ENCODE assay signal across 12 cellular contexts in genomic region chr13:35478384-35479222, GRCh38. TPM values are rescaled to one million over a fixed set of nuclear protein-coding genes. Genes with fewer than 3 reads are reported as not detected.
A peak's percentile ranks its signal among the peaks of the same experiment; 100 is the strongest.
DNase-seq lines count a peak whose midpoint lies in the region; ATAC-seq and TF ChIP-seq lines count a peak whose summit lies in the region.
"Had no signal": no experiment of that assay in that cellular context is flagged by ENCODE, and none has a peak within 500 bp of the region (broad histone marks: within the 10 kb centered on the region; RNA-seq: fewer than 3 reads in every experiment).

No MANE protein-coding gene starts in this region.

- H3K9me3 Mint-ChIP-seq in activated naive CD8-positive, alpha-beta T cell treated with anti-CD3 and anti-CD28 coated beads for 36 hours, result no peaks in the 10 kb centered on the region
- H3K9me3 Mint-ChIP-seq in activated naive CD8-positive, alpha-beta T cell treated with anti-CD3 and anti-CD28 coated beads, Interleukin-2, amount 50 U/mL, for 24 hours, result peaks cover 7% of the 10 kb centered on the region
- H3K9me3 Mint-ChIP-seq in activated naive CD8-positive, alpha-beta T cell treated with anti-CD3 and anti-CD28 coated beads, Interleukin-2, amount 10 ng/mL, durations not matched to agents 7 days and 5 days, result no peaks in the 10 kb centered on the region
- H3K9me3 Mint-ChIP-seq: activated T-helper 2 cell treated with anti-CD3 and anti-CD28 coated beads, Interferon-gamma antibody, Interleukin-2, Interleukin-4, amounts not matched to agents 10 μg/mL and 5 μg/mL and 100 μg/mL, durations not matched to agents 14 hours and 24 hours and 36 hours had no signal

- H3K4me3 Mint-ChIP-seq in activated naive CD8-positive, alpha-beta T cell treated with anti-CD3 and anti-CD28 coated beads for 36 hours, result peak overlapping the region; percentile 42
- no peak overlapping the region for H3K4me3 Mint-ChIP-seq in activated naive CD8-positive, alpha-beta T cell treated with anti-CD3 and anti-CD28 coated beads, Interleukin-2, amount 50 U/mL, for 24 hours
- H3K4me3 Mint-ChIP-seq in activated naive CD8-positive, alpha-beta T cell treated with anti-CD3 and anti-CD28 coated beads, Interleukin-2, amount 10 ng/mL, durations not matched to agents 7 days and 5 days, result peak overlapping the region; percentile 35

- H3K4me3 ChIP-seq in spleen (peak overlapping the region in 2 of 8 donors; percentile 20 to 46), tibial nerve (peak overlapping the region in 1 of 4 donors; percentile 5)

- H3K36me3 Mint-ChIP-seq in activated naive CD8-positive, alpha-beta T cell treated with anti-CD3 and anti-CD28 coated beads for 36 hours, result no peaks in the 10 kb centered on the region
- peaks cover 7% of the 10 kb centered on the region for H3K36me3 Mint-ChIP-seq in activated naive CD8-positive, alpha-beta T cell treated with anti-CD3 and anti-CD28 coated beads, Interleukin-2, amount 50 U/mL, for 24 hours (ENCODE audit: low read depth)
- peaks cover 3% of the 10 kb centered on the region for H3K36me3 Mint-ChIP-seq in activated naive CD8-positive, alpha-beta T cell treated with anti-CD3 and anti-CD28 coated beads, Interleukin-2, amount 10 ng/mL, durations not matched to agents 7 days and 5 days

- no peak for ATAC-seq in activated naive CD8-positive, alpha-beta T cell treated with anti-CD3 and anti-CD28 coated beads, Interleukin-2, amount 50 U/mL, for 24 hours
- ATAC-seq in activated naive CD8-positive, alpha-beta T cell treated with anti-CD3 and anti-CD28 coated beads, Interleukin-2, amount 10 ng/mL, durations not matched to agents 7 days and 5 days (ENCODE audit: low read depth), result no peak

- TF ChIP-seq POLR2A in spleen (IDR thresholded peaks at IDR 0.05), result no peak
- TF ChIP-seq POLR2A in tibial nerve (IDR thresholded peaks at IDR 0.05), result no peak

- peaks cover 35% of the 10 kb centered on the region for H3K4me1 Mint-ChIP-seq in activated naive CD8-positive, alpha-beta T cell treated with anti-CD3 and anti-CD28 coated beads for 36 hours
- H3K4me1 Mint-ChIP-seq in activated naive CD8-positive, alpha-beta T cell treated with anti-CD3 and anti-CD28 coated beads, Interleukin-2, amount 50 U/mL, for 24 hours, result peaks cover 24% of the 10 kb centered on the region
- peaks cover 34% of the 10 kb centered on the region for H3K4me1 Mint-ChIP-seq in activated naive CD8-positive, alpha-beta T cell treated with anti-CD3 and anti-CD28 coated beads, Interleukin-2, amount 10 ng/mL, durations not matched to agents 7 days and 5 days

- H3K36me3 ChIP-seq in spleen (no peaks in the 10 kb centered on the region), tibial nerve (no peaks in the 10 kb centered on the region)

- H3K27me3 ChIP-seq in spleen (replicated peaks in 1 of 7) (peaks cover 0 to 68% (median 40%) of the 10 kb centered on the region in 7 donors), tibial nerve (peaks cover 0 to 11% of the 10 kb centered on the region in 2 donors)

- peaks cover 61% of the 10 kb centered on the region for H3K27me3 Mint-ChIP-seq in activated naive CD8-positive, alpha-beta T cell treated with anti-CD3 and anti-CD28 coated beads for 36 hours
- H3K27me3 Mint-ChIP-seq in activated naive CD8-positive, alpha-beta T cell treated with anti-CD3 and anti-CD28 coated beads, Interleukin-2, amount 50 U/mL, for 24 hours, result peaks cover 58% of the 10 kb centered on the region
- peaks cover 70% of the 10 kb centered on the region for H3K27me3 Mint-ChIP-seq in activated naive CD8-positive, alpha-beta T cell treated with anti-CD3 and anti-CD28 coated beads, Interleukin-2, amount 10 ng/mL, durations not matched to agents 7 days and 5 days

- H3K27ac Mint-ChIP-seq in activated naive CD8-positive, alpha-beta T cell treated with anti-CD3 and anti-CD28 coated beads for 36 hours, result no peak overlapping the region
- no peak overlapping the region for H3K27ac Mint-ChIP-seq in activated naive CD8-positive, alpha-beta T cell treated with anti-CD3 and anti-CD28 coated beads, Interleukin-2, amount 50 U/mL, for 24 hours
- no peak overlapping the region for H3K27ac Mint-ChIP-seq in activated naive CD8-positive, alpha-beta T cell treated with anti-CD3 and anti-CD28 coated beads, Interleukin-2, amount 10 ng/mL, durations not matched to agents 7 days and 5 days
- H3K27ac Mint-ChIP-seq: activated T-helper 2 cell treated with anti-CD3 and anti-CD28 coated beads, Interferon-gamma antibody, Interleukin-2, Interleukin-4, amounts not matched to agents 10 μg/mL and 5 μg/mL and 100 μg/mL, durations not matched to agents 14 hours and 24 hours and 36 hours had no signal

- peaks cover 0 to 35% (median 19%) of the 10 kb centered on the region in 6 donors for H3K4me1 ChIP-seq in spleen
- H3K4me1 ChIP-seq in tibial nerve, result peaks cover 0 to 6% (median 2%) of the 10 kb centered on the region in 4 donors

- WGBS in spleen, 5 donors, result 14 to 32% (median 19%) methylated on average over 51 of the region's 51 CpGs
- 52 to 65% methylated on average over 49 to 51 of the region's 51 CpGs for WGBS in tibial nerve, 2 donors

- peaks cover 0 to 14% (median 0%) of the 10 kb centered on the region in 8 donors for H3K9me3 ChIP-seq in spleen
- H3K9me3 ChIP-seq in tibial nerve, result no peaks in the 10 kb centered on the region

- no peak overlapping the region for H3K27ac ChIP-seq in spleen
- no peak overlapping the region for H3K27ac ChIP-seq in tibial nerve

- intact Hi-C loops in spleen (cut with DNase I; ENCODE audit: low total_unique reads), result no loop called here

- no peak for TF ChIP-seq EP300 in tibial nerve (IDR thresholded peaks at IDR 0.05)

- POLR2A ChIA-PET in activated naive CD8-positive, alpha-beta T cell treated with anti-CD3 and anti-CD28 coated beads, Interleukin-2, amount 10 ng/mL, durations not matched to agents 7 days and 5 days (lab: Charles Lee), result no interaction called here

- no peak for DNase-seq in activated naive CD8-positive, alpha-beta T cell treated with anti-CD3 and anti-CD28 coated beads for 36 hours
- DNase-seq in activated naive CD8-positive, alpha-beta T cell treated with anti-CD3 and anti-CD28 coated beads, Interleukin-2, amount 50 U/mL, for 24 hours, result no peak
- DNase-seq in activated naive CD8-positive, alpha-beta T cell treated with anti-CD3 and anti-CD28 coated beads, Interleukin-2, amount 10 ng/mL, durations not matched to agents 7 days and 5 days, result peak; percentile 36
- DNase-seq in iPS-NIHi7 (ENCODE audit: extremely low spot score) (peak; percentile 33), spleen (peak; percentile 70), COR-L47 (lab: John Stamatoyannopoulos, UW) (no peak), tibial nerve (ENCODE audit: low spot score in 2 of 2) (no peak)
- no peak for DNase-seq in activated CD8-positive, alpha-beta memory T cell treated with anti-CD3 and anti-CD28 coated beads, Interleukin-2, amount 50 U/mL, for 4 hours
- DNase-seq: GOT3; RPMI8226; stimulated activated CD4-positive, alpha-beta T cell treated with anti-CD3 and anti-CD28 coated beads, Interleukin-12 subunit alpha, Interleukin-12 subunit beta, amount 100 ng/mL, for 4 hours had no signal

- no peak for TF ChIP-seq CTCF in spleen (IDR thresholded peaks at IDR 0.05 in 8 of 11, conservative IDR thresholded peaks at IDR 0.05 in 3 of 11)
- TF ChIP-seq CTCF in tibial nerve (IDR thresholded peaks at IDR 0.05), result no peak

RNA-seq across cellular contexts. Expression of gene MAB21L1, which starts 2.1 kb away (rescaled TPM):
- under 1 TPM in 1 of 2 experiments, not detected in 1; 0.06 TPM for total RNA-seq in activated naive CD8-positive, alpha-beta T cell treated with anti-CD3 and anti-CD28 coated beads for 36 hours
- total RNA-seq in activated naive CD8-positive, alpha-beta T cell treated with anti-CD3 and anti-CD28 coated beads, Interleukin-2, amount 10 ng/mL, durations not matched to agents 7 days and 5 days, result under 1 TPM in 1 of 2 experiments, not detected in 1; 0.09 TPM
- total RNA-seq in spleen, result 1 to 10 TPM in 1 of 7 donors, under 1 TPM in 6; 0.14 to 1.5 (median 0.73) TPM
- under 1 TPM; 0.03 to 0.67 (median 0.20) TPM for polyA plus RNA-seq in spleen
- total RNA-seq in tibial nerve, result 10 to 100 TPM in 1 of 4 donors, 1 to 10 TPM in 3; 5.2 to 11.1 (median 7.5) TPM

Comparison
In these comparisons a context has a peak if more than half of its experiments do, and no peak if none do; other contexts are left out.
1. DNase-seq: peak in activated naive CD8-positive, alpha-beta T cell treated with anti-CD3 and anti-CD28 coated beads, Interleukin-2, amount 10 ng/mL, durations not matched to agents 7 days and 5 days (single experiment), iPS-NIHi7 (single experiment) and spleen (single experiment); none in activated naive CD8-positive, alpha-beta T cell treated with anti-CD3 and anti-CD28 coated beads for 36 hours (single experiment), activated naive CD8-positive, alpha-beta T cell treated with anti-CD3 and anti-CD28 coated beads, Interleukin-2, amount 50 U/mL, for 24 hours (single experiment), COR-L47 (single experiment), tibial nerve (0 of 2) and activated CD8-positive, alpha-beta memory T cell treated with anti-CD3 and anti-CD28 coated beads, Interleukin-2, amount 50 U/mL, for 4 hours (single experiment).